Comparison of ENCODE assay signal across 1 cellular context in the genomic region with DNA sequence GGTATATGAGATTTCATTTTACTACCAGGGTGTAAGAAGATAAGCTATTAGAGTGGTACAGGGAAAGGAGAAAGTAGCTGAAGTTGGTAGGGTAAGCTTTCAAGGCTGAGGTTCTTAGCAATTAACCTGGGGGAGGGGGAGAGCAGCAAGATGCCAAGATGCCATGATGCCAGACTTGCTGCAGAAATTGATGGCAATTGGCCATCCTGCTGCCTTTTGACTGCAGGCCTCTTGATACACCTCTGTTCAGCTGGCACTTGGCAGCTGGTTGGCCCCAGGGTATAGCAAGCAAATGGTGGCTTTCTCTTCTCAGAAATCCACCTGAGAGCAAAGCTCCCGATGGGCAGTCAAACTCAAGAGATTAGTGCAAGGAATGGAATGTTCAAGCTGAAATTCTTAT.
TF ChIP-seq lines count a peak whose summit lies in the region.

No MANE protein-coding gene starts in this region.

TF ChIP-seq in WTC11, 78 proteins besides CTCF, POLR2A, EP300 and RAD21 (continued from another document):
- TF ChIP-seq, protein P1, sequence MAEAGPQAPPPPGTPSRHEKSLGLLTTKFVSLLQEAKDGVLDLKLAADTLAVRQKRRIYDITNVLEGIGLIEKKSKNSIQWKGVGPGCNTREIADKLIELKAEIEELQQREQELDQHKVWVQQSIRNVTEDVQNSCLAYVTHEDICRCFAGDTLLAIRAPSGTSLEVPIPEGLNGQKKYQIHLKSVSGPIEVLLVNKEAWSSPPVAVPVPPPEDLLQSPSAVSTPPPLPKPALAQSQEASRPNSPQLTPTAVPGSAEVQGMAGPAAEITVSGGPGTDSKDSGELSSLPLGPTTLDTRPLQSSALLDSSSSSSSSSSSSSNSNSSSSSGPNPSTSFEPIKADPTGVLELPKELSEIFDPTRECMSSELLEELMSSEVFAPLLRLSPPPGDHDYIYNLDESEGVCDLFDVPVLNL (CRISPR knock-in tag; IDR thresholded peaks at IDR 0.05; ENCODE audit: borderline replicate concordance, low read depth): no peak
- TF ChIP-seq SP1 (CRISPR knock-in tag; conservative IDR thresholded peaks at IDR 0.05): no peak
- TF ChIP-seq ZNF532 (CRISPR knock-in tag; IDR thresholded peaks at IDR 0.05; ENCODE audit: borderline replicate concordance): no peak
- TF ChIP-seq ELF4 (CRISPR knock-in tag; IDR thresholded peaks at IDR 0.05; ENCODE audit: low read depth): no peak
- TF ChIP-seq GTF2I (CRISPR knock-in tag; conservative IDR thresholded peaks at IDR 0.05): no peak
- TF ChIP-seq, protein P2, sequence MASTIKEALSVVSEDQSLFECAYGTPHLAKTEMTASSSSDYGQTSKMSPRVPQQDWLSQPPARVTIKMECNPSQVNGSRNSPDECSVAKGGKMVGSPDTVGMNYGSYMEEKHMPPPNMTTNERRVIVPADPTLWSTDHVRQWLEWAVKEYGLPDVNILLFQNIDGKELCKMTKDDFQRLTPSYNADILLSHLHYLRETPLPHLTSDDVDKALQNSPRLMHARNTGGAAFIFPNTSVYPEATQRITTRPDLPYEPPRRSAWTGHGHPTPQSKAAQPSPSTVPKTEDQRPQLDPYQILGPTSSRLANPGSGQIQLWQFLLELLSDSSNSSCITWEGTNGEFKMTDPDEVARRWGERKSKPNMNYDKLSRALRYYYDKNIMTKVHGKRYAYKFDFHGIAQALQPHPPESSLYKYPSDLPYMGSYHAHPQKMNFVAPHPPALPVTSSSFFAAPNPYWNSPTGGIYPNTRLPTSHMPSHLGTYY (CRISPR knock-in tag; IDR thresholded peaks at IDR 0.05): no peak
- no peak for TF ChIP-seq HMGXB4 (CRISPR knock-in tag; IDR thresholded peaks at IDR 0.05)
- TF ChIP-seq, protein P3, sequence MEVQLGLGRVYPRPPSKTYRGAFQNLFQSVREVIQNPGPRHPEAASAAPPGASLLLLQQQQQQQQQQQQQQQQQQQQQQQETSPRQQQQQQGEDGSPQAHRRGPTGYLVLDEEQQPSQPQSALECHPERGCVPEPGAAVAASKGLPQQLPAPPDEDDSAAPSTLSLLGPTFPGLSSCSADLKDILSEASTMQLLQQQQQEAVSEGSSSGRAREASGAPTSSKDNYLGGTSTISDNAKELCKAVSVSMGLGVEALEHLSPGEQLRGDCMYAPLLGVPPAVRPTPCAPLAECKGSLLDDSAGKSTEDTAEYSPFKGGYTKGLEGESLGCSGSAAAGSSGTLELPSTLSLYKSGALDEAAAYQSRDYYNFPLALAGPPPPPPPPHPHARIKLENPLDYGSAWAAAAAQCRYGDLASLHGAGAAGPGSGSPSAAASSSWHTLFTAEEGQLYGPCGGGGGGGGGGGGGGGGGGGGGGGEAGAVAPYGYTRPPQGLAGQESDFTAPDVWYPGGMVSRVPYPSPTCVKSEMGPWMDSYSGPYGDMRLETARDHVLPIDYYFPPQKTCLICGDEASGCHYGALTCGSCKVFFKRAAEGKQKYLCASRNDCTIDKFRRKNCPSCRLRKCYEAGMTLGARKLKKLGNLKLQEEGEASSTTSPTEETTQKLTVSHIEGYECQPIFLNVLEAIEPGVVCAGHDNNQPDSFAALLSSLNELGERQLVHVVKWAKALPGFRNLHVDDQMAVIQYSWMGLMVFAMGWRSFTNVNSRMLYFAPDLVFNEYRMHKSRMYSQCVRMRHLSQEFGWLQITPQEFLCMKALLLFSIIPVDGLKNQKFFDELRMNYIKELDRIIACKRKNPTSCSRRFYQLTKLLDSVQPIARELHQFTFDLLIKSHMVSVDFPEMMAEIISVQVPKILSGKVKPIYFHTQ (CRISPR knock-in tag; IDR thresholded peaks at IDR 0.05): no peak
